ENCODE assay signal across 31 cellular contexts in the genomic region with DNA sequence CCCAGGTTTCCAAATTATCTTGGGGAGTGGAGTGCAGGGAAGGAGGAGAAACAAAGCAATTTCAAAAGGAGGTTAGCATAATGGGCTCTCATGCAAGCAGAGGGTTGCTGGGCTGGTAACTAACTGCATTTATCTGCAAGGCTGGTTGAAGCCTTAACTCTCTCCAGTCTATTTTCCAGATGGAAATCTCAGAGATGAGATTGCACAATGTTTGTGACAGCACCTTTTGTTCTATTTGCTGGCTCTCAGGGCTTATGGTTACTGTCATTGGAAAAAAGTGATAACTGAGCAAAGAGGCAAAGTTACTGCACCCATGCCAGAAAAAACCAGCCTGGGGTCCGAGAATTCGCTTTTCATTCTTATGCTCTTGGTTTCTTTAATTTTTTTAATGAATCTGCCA. TPM values are rescaled to one million over a fixed set of nuclear protein-coding genes. Genes with fewer than 3 reads are reported as not detected.
"Had no signal": no experiment of that assay in that cellular context is flagged by ENCODE, and none has a peak within 500 bp of the region (broad histone marks: within the 10 kb centered on the region; RNA-seq: fewer than 3 reads in every experiment).

No MANE protein-coding gene starts in this region.

- H3K27me3 ChIP-seq: body of pancreas, breast epithelium, Peyer's patch had no signal

- H3K9me2 ChIP-seq: SK-N-SH had no signal

- H3K27ac ChIP-seq: body of pancreas, breast epithelium, Peyer's patch, SJSA1 had no signal

- H3K4me3 Mint-ChIP-seq: activated CD4-positive, alpha-beta T cell treated with anti-CD3 and anti-CD28 coated beads for 36 hours; activated CD4-positive, alpha-beta T cell treated with anti-CD3 and anti-CD28 coated beads, Interleukin-2, amount 10 ng/mL, durations not matched to agents 7 days and 5 days; activated CD8-positive, alpha-beta T cell treated with anti-CD3 and anti-CD28 coated beads, Interleukin-2, amount 10 ng/mL, durations not matched to agents 7 days and 5 days; activated naive CD4-positive, alpha-beta T cell treated with anti-CD3 and anti-CD28 coated beads, Interleukin-2, amount 50 U/mL, for 24 hours; activated naive CD8-positive, alpha-beta T cell treated with anti-CD3 and anti-CD28 coated beads, Interleukin-2, amount 10 ng/mL, durations not matched to agents 7 days and 5 days; activated T-cell treated with anti-CD3 and anti-CD28 coated beads, Interleukin-2, amount 50 U/mL, for 24 hours; T-helper 1 cell treated with Interleukin-12 subunit alpha and Interleukin-12 subunit beta and Interleukin-4 antibody, amounts not matched to agents 30 μg/mL and 1 μg/mL, for 36 hours; T-helper 2 cell treated with Interferon-gamma antibody and Interleukin-4, amounts not matched to agents 5 μg/mL and 100 μg/mL, for 36 hours; WTC11 had no signal

- ATAC-seq: activated CD4-positive, alpha-beta T cell treated with anti-CD3 and anti-CD28 coated beads for 36 hours; activated CD4-positive, CD25-positive, alpha-beta regulatory T cell treated with anti-CD3 and anti-CD28 coated beads, Interleukin-2, amount 50 U/mL, for 24 hours; activated CD8-positive, alpha-beta T cell treated with anti-CD3 and anti-CD28 coated beads, Interleukin-2, amount 10 ng/mL, durations not matched to agents 7 days and 5 days; body of pancreas; PC-3; WTC11 had no signal

- H3K4me3 ChIP-seq: body of pancreas, breast epithelium, Peyer's patch, SJSA1 had no signal

- H3K27me3 Mint-ChIP-seq: activated naive CD4-positive, alpha-beta T cell treated with anti-CD3 and anti-CD28 coated beads, Interleukin-2, amount 50 U/mL, for 24 hours had no signal

- H3K9me3 ChIP-seq: body of pancreas, breast epithelium, Peyer's patch, SJSA1, SK-N-SH had no signal

- H3K36me3 Mint-ChIP-seq: activated naive CD4-positive, alpha-beta T cell treated with anti-CD3 and anti-CD28 coated beads, Interleukin-2, amount 50 U/mL, for 24 hours; WTC11 had no signal

- H3K36me3 ChIP-seq: breast epithelium, Peyer's patch, SJSA1 had no signal

- FAIRE-seq: astrocyte, TTC549 had no signal

- H3K4me1 ChIP-seq: breast epithelium, Peyer's patch, SJSA1 had no signal

- H3K9me3 Mint-ChIP-seq: activated naive CD4-positive, alpha-beta T cell treated with anti-CD3 and anti-CD28 coated beads, Interleukin-2, amount 50 U/mL, for 24 hours; activated T-cell treated with anti-CD3 and anti-CD28 coated beads, Interleukin-2, amount 50 U/mL, for 24 hours; T-helper 1 cell treated with Interleukin-12 subunit alpha and Interleukin-12 subunit beta and Interleukin-4 antibody, amounts not matched to agents 30 μg/mL and 1 μg/mL, for 36 hours had no signal

- H3K9ac ChIP-seq: SK-N-SH had no signal

- H3K4me2 ChIP-seq: SK-N-SH had no signal

- H3K27ac Mint-ChIP-seq: activated CD4-positive, alpha-beta T cell treated with anti-CD3 and anti-CD28 coated beads for 36 hours; activated CD4-positive, alpha-beta T cell treated with anti-CD3 and anti-CD28 coated beads, Interleukin-2, amount 10 ng/mL, durations not matched to agents 7 days and 5 days; activated CD8-positive, alpha-beta T cell treated with anti-CD3 and anti-CD28 coated beads, Interleukin-2, amount 10 ng/mL, durations not matched to agents 7 days and 5 days; activated naive CD4-positive, alpha-beta T cell treated with anti-CD3 and anti-CD28 coated beads, Interleukin-2, amount 50 U/mL, for 24 hours; activated naive CD8-positive, alpha-beta T cell treated with anti-CD3 and anti-CD28 coated beads, Interleukin-2, amount 10 ng/mL, durations not matched to agents 7 days and 5 days; activated T-cell treated with anti-CD3 and anti-CD28 coated beads, Interleukin-2, amount 50 U/mL, for 24 hours; activated T-helper 2 cell treated with anti-CD3 and anti-CD28 coated beads, Interferon-gamma antibody, Interleukin-2, Interleukin-4, amounts not matched to agents 10 μg/mL and 5 μg/mL and 100 μg/mL, durations not matched to agents 14 hours and 24 hours and 36 hours; T-helper 1 cell treated with Interleukin-12 subunit alpha and Interleukin-12 subunit beta and Interleukin-4 antibody, amounts not matched to agents 30 μg/mL and 1 μg/mL, for 36 hours; T-helper 2 cell treated with Interferon-gamma antibody and Interleukin-4, amounts not matched to agents 5 μg/mL and 100 μg/mL, for 36 hours; WTC11 had no signal

- DNase-seq: activated CD4-positive, alpha-beta T cell treated with anti-CD3 and anti-CD28 coated beads for 36 hours; activated CD4-positive, alpha-beta T cell treated with anti-CD3 and anti-CD28 coated beads, Interleukin-2, amount 10 ng/mL, durations not matched to agents 7 days and 5 days; activated CD4-positive, alpha-beta T cell treated with anti-CD3 and anti-CD28 coated beads, Interleukin-2, amount 50 U/mL, for 48 hours; activated CD8-positive, alpha-beta T cell treated with anti-CD3 and anti-CD28 coated beads, Interleukin-2, amount 10 ng/mL, durations not matched to agents 7 days and 5 days; activated gamma-delta T cell; activated naive CD4-positive, alpha-beta T cell treated with Interleukin-2 at 50 U/mL for 16 hours; activated naive CD8-positive, alpha-beta T cell treated with anti-CD3 and anti-CD28 coated beads, Interleukin-2, amount 10 ng/mL, durations not matched to agents 7 days and 5 days; activated T-cell treated with anti-CD3 and anti-CD28 coated beads, Interleukin-2, amount 50 U/mL, for 24 hours; body of pancreas; NCI-H1092 treated with DMSO at 0.1 percent for 48 hours; NCI-H1417 treated with DMSO at 0.1 percent for 48 hours; NCI-H187 treated with DMSO at 0.1 percent for 48 hours; NCI-H2081; NCI-H526 treated with DMSO at 0.1 percent for 48 hours; NK-92 treated with Interleukin-12 subunit alpha and Interleukin-12 subunit beta, amount 100 ng/mL, for 24 hours; PC-3; Peyer's patch; RPMI8226; SHP77 treated with DMSO at 0.1 percent for 48 hours; SK-N-SH had no signal

RNA-seq across cellular contexts. Expression of a gene that starts 33.2 kb away (rescaled TPM):
- total RNA-seq: activated CD4-positive, alpha-beta T cell treated with anti-CD3 and anti-CD28 coated beads for 36 hours; activated CD4-positive, alpha-beta T cell treated with anti-CD3 and anti-CD28 coated beads, Interleukin-2, amount 10 ng/mL, durations not matched to agents 7 days and 5 days; activated naive CD8-positive, alpha-beta T cell treated with anti-CD3 and anti-CD28 coated beads, Interleukin-2, amount 10 ng/mL, durations not matched to agents 7 days and 5 days; astrocyte; M059J; PC-3; SJSA1 had no signal

RNA-seq across cellular contexts. Expression of a gene that starts 55.0 kb away (rescaled TPM):
- total RNA-seq: M059J, SJSA1 had no signal
